ENCODE assay signal across 19 cellular contexts in the genomic region with DNA sequence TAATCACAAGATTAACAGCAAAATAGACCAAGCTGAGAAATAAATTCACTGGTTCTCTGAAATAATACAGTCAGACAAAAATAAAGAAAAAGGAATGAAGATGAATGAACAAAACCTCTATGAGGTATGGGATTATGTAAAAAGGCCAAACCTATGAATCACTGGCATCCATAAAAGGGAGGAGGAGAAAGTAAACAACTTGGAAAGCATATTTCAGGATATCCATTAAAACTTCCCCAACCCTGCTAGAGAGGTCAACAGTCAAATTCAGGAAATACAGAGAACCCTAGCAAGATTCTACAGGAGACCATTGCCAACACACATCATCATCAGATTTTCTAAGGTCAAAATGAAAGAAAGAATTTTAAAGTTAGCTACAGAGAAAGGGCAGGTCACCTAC.
A peak's percentile ranks its signal among the peaks of the same experiment; 100 is the strongest.
DNase-seq lines count a peak whose midpoint lies in the region; FAIRE-seq and TF ChIP-seq lines count a peak whose summit lies in the region.
"Had no signal": no experiment of that assay in that cellular context is flagged by ENCODE, and none has a peak within 500 bp of the region (broad histone marks: within the 10 kb centered on the region; RNA-seq: fewer than 3 reads in every experiment).

No MANE protein-coding gene starts in this region.

- H3K36me3 ChIP-seq in suprapubic skin: no peaks in the 10 kb centered on the region
- H3K36me3 ChIP-seq in prostate gland: no peaks in the 10 kb centered on the region
- H3K36me3 ChIP-seq: BE2C had no signal

- no peak for FAIRE-seq in RCC 7860 (lab: Jason Lieb, UNC)
- FAIRE-seq: GM12878 had no signal

- no peak overlapping the region for H3K4me3 ChIP-seq in choroid plexus epithelial cell (ENCODE audit: low read depth, low read length)
- H3K4me3 ChIP-seq in suprapubic skin: no peak overlapping the region
- H3K4me3 ChIP-seq in prostate gland: no peak overlapping the region
- H3K4me3 ChIP-seq: GM12878, skin epidermis had no signal

- no peaks in the 10 kb centered on the region for H3K27me3 ChIP-seq in suprapubic skin
- no peaks in the 10 kb centered on the region for H3K27me3 ChIP-seq in prostate gland (replicated peaks; ENCODE audit: insufficient read depth)
- H3K27me3 ChIP-seq: BE2C had no signal

- TF ChIP-seq POLR2A in suprapubic skin (IDR thresholded peaks at IDR 0.05): no peak
- no peak for TF ChIP-seq POLR2A in prostate gland (IDR thresholded peaks at IDR 0.05)

- TF ChIP-seq EP300 in suprapubic skin (IDR thresholded peaks at IDR 0.05): no peak

- H3K4me1 ChIP-seq in suprapubic skin (no peaks in the 10 kb centered on the region), prostate gland (replicated peaks) (no peaks in the 10 kb centered on the region)
- H3K4me1 ChIP-seq: BE2C had no signal

- no peaks in the 10 kb centered on the region for H3K9me3 ChIP-seq in suprapubic skin
- no peaks in the 10 kb centered on the region for H3K9me3 ChIP-seq in prostate gland
- H3K9me3 ChIP-seq: BE2C had no signal

- intact Hi-C loops in prostate gland (cut with DNase I): no loop called here

- DNase-seq in ELR (ENCODE audit: low read depth) (peak; percentile 65), NCI-H226 (peak; percentile 55), choroid plexus epithelial cell (ENCODE audit: low read depth) (peak; percentile 42), non-pigmented ciliary epithelial cell (ENCODE audit: low read depth) (peak; percentile 27), RCC 7860 (ENCODE audit: low spot score) (no peak), suprapubic skin (ENCODE audit: low spot score in 2 of 2) (no peak), prostate gland (ENCODE audit: low spot score) (no peak), NCI-H2029 (lab: John Stamatoyannopoulos, UW) (no peak)
- DNase-seq: activated B cell treated with CpG ODN at 0.5 μM for 24 hours; activated effector memory CD4-positive, alpha-beta T cell treated with Interleukin-2 at 50 U/mL for 16 hours; aorta; BE2C; DMS79 treated with DMSO at 0.1 percent for 48 hours; immature natural killer cell; NCI-H187; NCI-H748 treated with DMSO at 0.1 percent for 48 hours; stimulated activated naive B cell treated with anti-CD40 and anti-IgM and Interleukin-4, amounts not matched to agents 10 μg/mL and 1 μg/mL and 100 μg/mL, for 72 hours had no signal

- H3K27ac ChIP-seq in suprapubic skin (no peak overlapping the region), prostate gland (no peak overlapping the region)
- H3K27ac ChIP-seq: skin epidermis had no signal

- TF ChIP-seq CTCF in choroid plexus epithelial cell (conservative IDR thresholded peaks at IDR 0.05; ENCODE audit: low read depth, low read length) (no peak), suprapubic skin (IDR thresholded peaks at IDR 0.05) (no peak), prostate gland (IDR thresholded peaks at IDR 0.05) (no peak)

Comparison
In these comparisons a context has a peak if more than half of its experiments do, and no peak if none do; other contexts are left out.
1. DNase-seq: peak in ELR (single experiment), NCI-H226 (single experiment), choroid plexus epithelial cell (single experiment) and non-pigmented ciliary epithelial cell (single experiment); none in RCC 7860 (single experiment), suprapubic skin (0 of 2), prostate gland (single experiment) and NCI-H2029 (single experiment).